ENCODE assay signal across 1 cellular context in genomic region chr7:129370812-129371211, GRCh38.
TF ChIP-seq lines count a peak whose summit lies in the region.

No MANE protein-coding gene starts in this region.

TF ChIP-seq in WTC11, 78 proteins besides CTCF, POLR2A, EP300 and RAD21 (continued from another document):
- TF ChIP-seq ZMAT4 (CRISPR knock-in tag; IDR thresholded peaks at IDR 0.05) (no peak), ZNF512 (CRISPR knock-in tag; IDR thresholded peaks at IDR 0.05; ENCODE audit: borderline replicate concordance) (no peak), GABPB1 (CRISPR knock-in tag; IDR thresholded peaks at IDR 0.05) (no peak), ZSCAN18 (CRISPR knock-in tag; IDR thresholded peaks at IDR 0.05) (no peak)
